Comparison of ENCODE assay signal across 7 cellular contexts in the genomic region with DNA sequence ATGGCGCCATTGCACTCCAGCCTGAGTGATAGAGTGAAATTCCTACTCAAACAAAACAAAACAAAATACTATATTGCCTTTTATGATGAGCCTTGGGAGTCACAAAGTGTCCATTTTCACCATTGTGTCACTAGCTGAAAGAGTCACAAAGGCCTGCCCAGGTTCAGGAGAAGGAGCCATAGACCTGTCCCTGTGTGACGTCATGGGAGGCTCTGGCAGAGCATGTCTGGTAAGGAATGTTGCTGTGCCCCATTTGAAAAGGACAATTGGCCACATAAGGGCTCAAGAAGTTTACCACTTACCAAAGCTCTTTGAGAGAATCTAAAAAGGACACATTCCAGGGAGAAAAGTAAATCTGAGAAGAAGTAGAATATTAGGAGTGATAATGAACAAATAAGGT.
"Had no signal": no experiment of that assay in that cellular context is flagged by ENCODE, and none has a peak within 500 bp of the region (broad histone marks: within the 10 kb centered on the region; RNA-seq: fewer than 3 reads in every experiment).

No MANE protein-coding gene starts in this region.

- H3K9ac ChIP-seq: KMS-11 had no signal

- H3K4me2 ChIP-seq: KMS-11 had no signal

- H3K4me3 ChIP-seq: K562 had no signal

- H3K27ac ChIP-seq: HL-60, KMS-11 had no signal

- DNase-seq: IMR-90, KBM-7, KG1 had no signal

- ATAC-seq: K562 had no signal

- FAIRE-seq: HTR-8/SVneo, K562 had no signal
